31 cellular contexts compared by ENCODE assay signal in genomic region chr11:11901917-11902316, GRCh38.
"Had no signal": no experiment of that assay in that cellular context is flagged by ENCODE, and none has a peak within 500 bp of the region (broad histone marks: within the 10 kb centered on the region; RNA-seq: fewer than 3 reads in every experiment).

No MANE protein-coding gene starts in this region.

- ATAC-seq: activated CD8-positive, alpha-beta T cell treated with anti-CD3 and anti-CD28 coated beads for 36 hours; activated naive CD4-positive, alpha-beta T cell treated with anti-CD3 and anti-CD28 coated beads, Interleukin-2, amount 50 U/mL, for 72 hours; activated T-cell treated with anti-CD3 and anti-CD28 coated beads, Interleukin-2, amount 50 U/mL, for 4 hours; activated T-cell treated with anti-CD3 and anti-CD28 coated beads, Interleukin-2, amount 50 U/mL, for 72 hours; activated T-helper 17 cell treated with anti-CD3 and anti-CD28 coated beads, Interleukin-2, amount 50 U/mL, for 72 hours; body of pancreas had no signal

- H3K27ac ChIP-seq: adrenal gland, body of pancreas, brain microvascular endothelial cell, breast epithelium had no signal

- H3K4me3 ChIP-seq: adrenal gland, body of pancreas, breast epithelium had no signal

- DNase-seq: activated B cell treated with CpG ODN at 0.5 μM for 24 hours; activated CD4-positive, alpha-beta memory T cell treated with anti-CD3 and anti-CD28 coated beads for 36 hours; activated CD4-positive, alpha-beta T cell treated with anti-CD3 and anti-CD28 coated beads for 4 hours; activated CD4-positive, alpha-beta T cell treated with anti-CD3 and anti-CD28 coated beads, Interleukin-2, amount 10 ng/mL, durations not matched to agents 24 days and 14 days; activated CD4-positive, alpha-beta T cell treated with anti-CD3 and anti-CD28 coated beads, Interleukin-2, amount 50 U/mL, for 1 hour; activated CD4-positive, alpha-beta T cell treated with anti-CD3 and anti-CD28 coated beads, Interleukin-2, amount 50 U/mL, for 4 hours; activated CD4-positive, CD25-positive, alpha-beta regulatory T cell treated with anti-CD3 and anti-CD28 coated beads, Interleukin-2, amount 50 U/mL, for 72 hours; activated CD8-positive, alpha-beta memory T cell treated with anti-CD3 and anti-CD28 coated beads, Interleukin-2, amount 50 U/mL, for 4 hours; activated CD8-positive, alpha-beta T cell treated with anti-CD3 and anti-CD28 coated beads for 36 hours; activated effector memory CD4-positive, alpha-beta T cell treated with anti-CD3 and anti-CD28 coated beads, Interleukin-2, amount 50 U/mL, for 16 hours; activated gamma-delta T cell treated with Interleukin-2 at 50 U/mL for 16 hours; activated naive CD4-positive, alpha-beta T cell; activated naive CD4-positive, alpha-beta T cell treated with anti-CD3 and anti-CD28 coated beads for 36 hours; activated naive CD4-positive, alpha-beta T cell treated with anti-CD3 and anti-CD28 coated beads, Interleukin-2, amount 50 U/mL, for 16 hours; activated naive CD8-positive, alpha-beta T cell treated with anti-CD3 and anti-CD28 coated beads for 36 hours; activated T-cell treated with anti-CD3 and anti-CD28 coated beads for 4 hours; activated T-cell treated with anti-CD3 and anti-CD28 coated beads, Interleukin-2, amount 50 U/mL, for 1 hour; activated T-cell treated with anti-CD3 and anti-CD28 coated beads, Interleukin-2, amount 50 U/mL, for 4 hours; activated T-cell treated with anti-CD3 and anti-CD28 coated beads, Interleukin-2, amount 50 U/mL, for 72 hours; adrenal gland; amniotic stem cell; aorta; body of pancreas; brain microvascular endothelial cell; central memory CD4-positive, alpha-beta T cell; T-helper 2 cell; T-helper 9 cell had no signal

- FAIRE-seq: astrocyte had no signal

- H3K27me3 ChIP-seq: adrenal gland, body of pancreas, brain microvascular endothelial cell, breast epithelium had no signal

- H3K9me3 ChIP-seq: body of pancreas, breast epithelium had no signal

- H3K4me1 ChIP-seq: adrenal gland, body of pancreas, breast epithelium had no signal
